Comparison of ENCODE assay signal across 14 cellular contexts in the genomic region with DNA sequence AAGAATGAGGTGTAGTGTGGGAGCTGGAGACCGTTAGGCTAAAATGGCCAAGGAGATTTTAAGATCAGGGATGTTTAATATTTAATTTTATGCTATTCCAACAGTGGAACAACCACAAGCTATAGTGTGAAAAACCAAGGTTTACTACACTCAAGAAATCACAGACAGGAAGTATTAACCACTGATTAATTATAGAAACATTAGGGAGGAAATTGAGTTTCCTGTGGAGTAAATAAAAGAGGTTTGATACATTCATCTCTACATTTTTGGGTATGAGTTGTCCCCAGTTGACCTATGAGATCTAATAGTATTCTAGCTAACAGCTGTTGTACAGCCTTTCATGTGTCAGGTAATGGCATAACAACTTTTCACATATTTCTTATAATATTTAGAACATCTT.
DNase-seq lines count a peak whose midpoint lies in the region; TF ChIP-seq lines count a peak whose summit lies in the region.
"Had no signal": no experiment of that assay in that cellular context is flagged by ENCODE, and none has a peak within 500 bp of the region (broad histone marks: within the 10 kb centered on the region; RNA-seq: fewer than 3 reads in every experiment).

No MANE protein-coding gene starts in this region.

- DNase-seq in A673 (ENCODE audit: low spot score) (peak; percentile 89), SK-N-MC (ENCODE audit: low read depth, low spot score) (no peak), myocyte (ENCODE audit: low read depth) (peak; percentile 32), uterus (no peak), pons (ENCODE audit: low spot score) (no peak)
- DNase-seq in activated T-cell treated with anti-CD3 and anti-CD28 coated beads, Interleukin-2, amount 50 U/mL, for 24 hours = no peak
- no peak for DNase-seq in activated CD4-positive, CD25-positive, alpha-beta regulatory T cell treated with anti-CD3 and anti-CD28 coated beads, Interleukin-2, amount 50 U/mL, for 72 hours
- DNase-seq: Caco-2; CD4-positive, alpha-beta T cell had no signal

- no peaks in the 10 kb centered on the region for H3K27me3 ChIP-seq in A673 (replicated peaks; ENCODE audit: insufficient read depth, low read depth, low read length, poor library complexity)
- H3K27me3 ChIP-seq in uterus = no peaks in the 10 kb centered on the region

- POLR2A ChIA-PET in A673 (lab: Charles Lee; ENCODE audit: low non-redundant PET) = interaction anchor here (0.6 kb wide), 1 partner anchor 605 kb away, joined by 3 read pairs; no protein-coding TSS in a partner anchor

- H3K27ac Mint-ChIP-seq in activated T-cell treated with anti-CD3 and anti-CD28 coated beads, Interleukin-2, amount 50 U/mL, for 24 hours = no peak overlapping the region
- H3K27ac Mint-ChIP-seq: B cell; CD4-positive, alpha-beta T cell had no signal

- TF ChIP-seq CTCF in A673 (conservative IDR thresholded peaks at IDR 0.05; ENCODE audit: low read depth, low read length) = no peak
- TF ChIP-seq CTCF in uterus (IDR thresholded peaks at IDR 0.05) = no peak

- intact Hi-C loops in A673 (cut with micrococcal nuclease; ENCODE audit: unreplicated experiment) (no loop called here), uterus (cut with DNase I; ENCODE audit: low total_unique reads) (no loop called here)

- H3K9me3 ChIP-seq in A673 (ENCODE audit: low read depth, low read length, poor library complexity, severe bottlenecking) (peaks cover 16% of the 10 kb centered on the region), SK-N-MC (ENCODE audit: low read depth, low read length) (peaks cover 3% of the 10 kb centered on the region; the same call in 1 of the 2 replicates), uterus (peaks cover 0 to 10% of the 10 kb centered on the region in 2 donors)
- H3K9me3 ChIP-seq: A549, Caco-2, HAP-1 had no signal

- BruUV-seq in A673 (replicated peaks; lab: Mats Ljungman, UMichigan) = no TSS peak

- H3K9ac ChIP-seq in SK-N-MC (ENCODE audit: insufficient read length) = no peak overlapping the region

- CTCF ChIA-PET in A673 (lab: Charles Lee) = no interaction called here

- H3K9me3 Mint-ChIP-seq in activated T-cell treated with anti-CD3 and anti-CD28 coated beads, Interleukin-2, amount 50 U/mL, for 24 hours = peaks cover 29% of the 10 kb centered on the region

- H3K4me1 Mint-ChIP-seq in activated T-cell treated with anti-CD3 and anti-CD28 coated beads, Interleukin-2, amount 50 U/mL, for 24 hours (ENCODE audit: low read depth) = no peaks in the 10 kb centered on the region
- H3K4me1 Mint-ChIP-seq: B cell had no signal

- H3K4me3 ChIP-seq in A673 (ENCODE audit: low read depth, low read length, poor library complexity, severe bottlenecking) (no peak overlapping the region), SK-N-MC (peak overlapping the region; percentile 12; the same call in 1 of the 2 replicates), uterus (no peak overlapping the region)
- H3K4me3 ChIP-seq: A549, HAP-1 had no signal

- H3K27me3 Mint-ChIP-seq in activated T-cell treated with anti-CD3 and anti-CD28 coated beads, Interleukin-2, amount 50 U/mL, for 24 hours = no peaks in the 10 kb centered on the region
- H3K27me3 Mint-ChIP-seq: B cell; CD4-positive, alpha-beta T cell had no signal

- TF ChIP-seq POLR2A in uterus (IDR thresholded peaks at IDR 0.05) = no peak

- no peak overlapping the region for H3K4me3 Mint-ChIP-seq in activated T-cell treated with anti-CD3 and anti-CD28 coated beads, Interleukin-2, amount 50 U/mL, for 24 hours
- H3K4me3 Mint-ChIP-seq: B cell; CD4-positive, alpha-beta T cell had no signal

- H3K36me3 ChIP-seq in A673 (ENCODE audit: insufficient read depth, low read length, poor library complexity, severe bottlenecking) (no peaks in the 10 kb centered on the region), SK-N-MC (ENCODE audit: insufficient read depth, low read length) (no peaks in the 10 kb centered on the region), uterus (no peaks in the 10 kb centered on the region)
- H3K36me3 ChIP-seq: HAP-1 had no signal

- H3K27ac ChIP-seq in A673 (ENCODE audit: low read depth, low read length, poor library complexity, severe bottlenecking) (peak overlapping the region; percentile 65), SK-N-MC (no peak overlapping the region), uterus (peak overlapping the region; percentile 1 to 22)
- H3K27ac ChIP-seq: 22Rv1, A549, C4-2B had no signal

- peaks cover 13% of the 10 kb centered on the region for H3K4me1 ChIP-seq in A673 (ENCODE audit: insufficient read depth, low read length, poor library complexity, severe bottlenecking)
- peaks cover 0 to 6% of the 10 kb centered on the region in 2 donors for H3K4me1 ChIP-seq in uterus
- H3K4me1 ChIP-seq: A549, Caco-2, HAP-1 had no signal

- no peaks in the 10 kb centered on the region for H3K36me3 Mint-ChIP-seq in activated T-cell treated with anti-CD3 and anti-CD28 coated beads, Interleukin-2, amount 50 U/mL, for 24 hours (ENCODE audit: low read depth)

Comparison
In these comparisons a context has a peak if more than half of its experiments do, and no peak if none do; other contexts are left out.
1. DNase-seq: peak in A673 (single experiment) and myocyte (single experiment); none in SK-N-MC (single experiment), uterus (0 of 2), activated T-cell treated with anti-CD3 and anti-CD28 coated beads, Interleukin-2, amount 50 U/mL, for 24 hours (single experiment), pons (single experiment) and activated CD4-positive, CD25-positive, alpha-beta regulatory T cell treated with anti-CD3 and anti-CD28 coated beads, Interleukin-2, amount 50 U/mL, for 72 hours (single experiment).